8 cellular contexts compared by ENCODE assay signal in genomic region chr4:20248155-20248558, GRCh38. TPM values are rescaled to one million over a fixed set of nuclear protein-coding genes. Genes with fewer than 3 reads are reported as not detected.
A peak's percentile ranks its signal among the peaks of the same experiment; 100 is the strongest.
DNase-seq lines count a peak whose midpoint lies in the region; ATAC-seq and TF ChIP-seq lines count a peak whose summit lies in the region.

No MANE protein-coding gene starts in this region.

- POLR2A ChIA-PET in CD4-positive, alpha-beta memory T cell (lab: Charles Lee; ENCODE audit: partially characterized antibody): no interaction called here

- ATAC-seq in heart left ventricle (peak in 2 of 4 donors; percentile 17 to 35), left cardiac atrium (no peak), upper lobe of left lung (ENCODE audit: low FRiP score in 2 of 2) (peak in 1 of 2 donors; percentile 50)

- peaks cover 3 to 18% (median 7%) of the 10 kb centered on the region in 9 donors for H3K27me3 ChIP-seq in heart left ventricle
- H3K27me3 ChIP-seq in upper lobe of left lung: peaks cover 0 to 13% (median 2%) of the 10 kb centered on the region in 4 donors
- no peaks in the 10 kb centered on the region for H3K27me3 ChIP-seq in CD4-positive, alpha-beta memory T cell (ENCODE audit: insufficient read depth, low read length)

- H3K9me3 ChIP-seq in heart left ventricle (no peaks in the 10 kb centered on the region), upper lobe of left lung (no peaks in the 10 kb centered on the region)
- no peaks in the 10 kb centered on the region for H3K9me3 ChIP-seq in CD4-positive, alpha-beta memory T cell (ENCODE audit: control insufficient read depth in 1 of 2, low read length in 2 of 2)

- no peak overlapping the region for H3K4me3 ChIP-seq in heart left ventricle
- H3K4me3 ChIP-seq in upper lobe of left lung: no peak overlapping the region
- no peak overlapping the region for H3K4me3 ChIP-seq in CD4-positive, alpha-beta memory T cell (ENCODE audit: low read length in 2 of 2)

- TF ChIP-seq CTCF in heart left ventricle (IDR thresholded peaks at IDR 0.05) (peak; percentile 32 to 75 (median 58)), VCaP (conservative IDR thresholded peaks at IDR 0.05) (peak; percentile 81), upper lobe of left lung (IDR thresholded peaks at IDR 0.05) (peak in 5 of 6 experiments; percentile 30 to 55 (median 46))

- H3K4me1 ChIP-seq in heart left ventricle: peaks cover 0 to 23% (median 9%) of the 10 kb centered on the region in 12 donors
- peaks cover 0 to 26% (median 12%) of the 10 kb centered on the region in 4 donors for H3K4me1 ChIP-seq in upper lobe of left lung
- no peaks in the 10 kb centered on the region for H3K4me1 ChIP-seq in CD4-positive, alpha-beta memory T cell (ENCODE audit: insufficient read depth, low read length)

- no peak overlapping the region for H3K4me3 Mint-ChIP-seq in CD4-positive, alpha-beta memory T cell

- WGBS in heart left ventricle, 4 donors: 3 to 9% (median 4%) methylated on average over 3 of the region's 3 CpGs
- WGBS in upper lobe of left lung, 2 donors: 4 to 10% methylated on average over 3 of the region's 3 CpGs

- H3K9me3 Mint-ChIP-seq in CD4-positive, alpha-beta memory T cell: peaks cover 0 to 6% (median 3%) of the 10 kb centered on the region in 8 donors

- no peaks in the 10 kb centered on the region for H3K36me3 Mint-ChIP-seq in CD4-positive, alpha-beta memory T cell

- peaks cover 6 to 16% (median 7%) of the 10 kb centered on the region in 4 donors for H3K4me1 Mint-ChIP-seq in CD4-positive, alpha-beta memory T cell

- no peak for TF ChIP-seq EP300 in upper lobe of left lung (IDR thresholded peaks at IDR 0.05)

- CTCF ChIA-PET in CD4-positive, alpha-beta memory T cell (lab: Charles Lee; ENCODE audit: partially characterized antibody): no interaction called here

- peaks cover 15% of the 10 kb centered on the region in 2 donors for H3K27me3 Mint-ChIP-seq in CD4-positive, alpha-beta memory T cell

- TF ChIP-seq POLR2A in heart left ventricle (IDR thresholded peaks at IDR 0.05) (no peak), upper lobe of left lung (IDR thresholded peaks at IDR 0.05) (no peak)

- no peak overlapping the region for H3K27ac ChIP-seq in heart left ventricle
- H3K27ac ChIP-seq in VCaP: no peak overlapping the region
- no peak overlapping the region for H3K27ac ChIP-seq in upper lobe of left lung
- H3K27ac ChIP-seq in CD4-positive, alpha-beta memory T cell (ENCODE audit: low read depth, low read length): no peak overlapping the region

- H3K36me3 ChIP-seq in heart left ventricle (no peaks in the 10 kb centered on the region), upper lobe of left lung (no peaks in the 10 kb centered on the region)
- H3K36me3 ChIP-seq in CD4-positive, alpha-beta memory T cell (ENCODE audit: insufficient read depth, low read length): no peaks in the 10 kb centered on the region

- H3K27ac Mint-ChIP-seq in CD4-positive, alpha-beta memory T cell: no peak overlapping the region

- intact Hi-C loops in heart left ventricle (cut with DNase I): loop anchor here in 9 of 10 donors (2.0 to 10.0 kb wide), 7 partner anchors 943 to 1563 kb away; no protein-coding TSS in a partner anchor
- intact Hi-C loops in left cardiac atrium (cut with DNase I): loop anchor here (5.0 to 10.0 kb wide), 3 partner anchors 1021 to 1551 kb away; no protein-coding TSS in a partner anchor
- intact Hi-C loops in CD4-positive, alpha-beta memory T cell (cut with micrococcal nuclease): no loop called here

- DNase-seq in heart left ventricle (no peak), left cardiac atrium (no peak), NCI-H1694 (lab: John Stamatoyannopoulos, UW) (peak; percentile 63), iPS-NIHi7 (ENCODE audit: extremely low spot score) (peak; percentile 20), upper lobe of left lung (no peak)
- no peak for DNase-seq in CD4-positive, alpha-beta memory T cell
- no peak for DNase-seq in stimulated activated CD4-positive, alpha-beta T cell treated with anti-CD3 and anti-CD28 coated beads, Interleukin-2, amount 100 ng/mL, for 24 hours

RNA-seq across cellular contexts. Expression of gene SLIT2, which starts 3.5 kb away (rescaled TPM):
- 10 to 100 TPM in 2 of 9 donors, 1 to 10 TPM in 7; 2.8 to 19.4 (median 4.5) TPM for total RNA-seq in heart left ventricle
- polyA plus RNA-seq in heart left ventricle: 1 to 10 TPM in 1 of 2 donors, under 1 TPM in 1; 0.99 to 1.2 TPM
- 10 to 100 TPM; 11.2 to 14.9 TPM for total RNA-seq in left cardiac atrium
- 100 to 1,000 TPM in 1 of 6 donors, 10 to 100 TPM in 5; 35.1 to 102 (median 53.3) TPM for total RNA-seq in upper lobe of left lung
- total RNA-seq in CD4-positive, alpha-beta memory T cell: not detected
- not detected for polyA plus RNA-seq in CD4-positive, alpha-beta memory T cell

Comparison
In these comparisons a context has a peak if more than half of its experiments do, and no peak if none do; other contexts are left out.
1. DNase-seq: peak in NCI-H1694 (single experiment) and iPS-NIHi7 (single experiment); none in heart left ventricle (0 of 5), left cardiac atrium (single experiment), upper lobe of left lung (0 of 2), CD4-positive, alpha-beta memory T cell (0 of 5) and stimulated activated CD4-positive, alpha-beta T cell treated with anti-CD3 and anti-CD28 coated beads, Interleukin-2, amount 100 ng/mL, for 24 hours (0 of 2).
2. Peak in every context shown above with its lines, with median percentiles within 50 percentile points of each other: CTCF ChIP-seq.